In genomic region chr11:86116996-86117705, GRCh38 we compare ENCODE assay signal across 12 cellular contexts.
A peak's percentile ranks its signal among the peaks of the same experiment; 100 is the strongest.
DNase-seq lines count a peak whose midpoint lies in the region; ATAC-seq and TF ChIP-seq lines count a peak whose summit lies in the region.
"Had no signal": no experiment of that assay in that cellular context is flagged by ENCODE, and none has a peak within 500 bp of the region (broad histone marks: within the 10 kb centered on the region; RNA-seq: fewer than 3 reads in every experiment).

No MANE protein-coding gene starts in this region.

- peak; percentile 74 for ATAC-seq in SK-N-SH treated with all-trans-retinoic acid at 6 μM for 48 hours
- peak; percentile 21 for ATAC-seq in stimulated activated naive CD8-positive, alpha-beta T cell treated with anti-CD3 and anti-CD28 coated beads, Interleukin-15, amount 100 ng/mL, for 72 hours

- no peak for TF ChIP-seq CTCF in epithelial cell of esophagus (IDR thresholded peaks at IDR 0.05; ENCODE audit: insufficient read depth, low read depth, low read length, missing control alignments)

- H3K36me3 Mint-ChIP-seq in activated T-cell treated with anti-CD3 and anti-CD28 coated beads, Interleukin-2, amount 50 U/mL, for 24 hours (ENCODE audit: low read depth): no peaks in the 10 kb centered on the region

- H3K9me3 Mint-ChIP-seq in activated T-cell treated with anti-CD3 and anti-CD28 coated beads, Interleukin-2, amount 50 U/mL, for 24 hours: no peaks in the 10 kb centered on the region
- no peaks in the 10 kb centered on the region for H3K9me3 Mint-ChIP-seq in stimulated activated naive CD8-positive, alpha-beta T cell treated with anti-CD3 and anti-CD28 coated beads, Interleukin-15, amount 100 ng/mL, for 72 hours

- H3K4me1 Mint-ChIP-seq in activated T-cell treated with anti-CD3 and anti-CD28 coated beads, Interleukin-2, amount 50 U/mL, for 24 hours (ENCODE audit: low read depth): peaks cover 35% of the 10 kb centered on the region
- peaks cover 31% of the 10 kb centered on the region for H3K4me1 Mint-ChIP-seq in stimulated activated naive CD8-positive, alpha-beta T cell treated with anti-CD3 and anti-CD28 coated beads, Interleukin-15, amount 100 ng/mL, for 72 hours
- H3K4me1 Mint-ChIP-seq: neural progenitor cell had no signal

- peak overlapping the region; percentile 83 for H3K27ac Mint-ChIP-seq in activated T-cell treated with anti-CD3 and anti-CD28 coated beads, Interleukin-2, amount 50 U/mL, for 24 hours
- peak overlapping the region in 1 of 2 donors; percentile 90 for H3K27ac Mint-ChIP-seq in stimulated activated naive CD8-positive, alpha-beta T cell treated with anti-CD3 and anti-CD28 coated beads, Interleukin-15, amount 100 ng/mL, for 72 hours
- H3K27ac Mint-ChIP-seq: neural progenitor cell had no signal

- DNase-seq in activated T-cell treated with anti-CD3 and anti-CD28 coated beads, Interleukin-2, amount 50 U/mL, for 24 hours: no peak
- no peak for DNase-seq in activated T-cell treated with anti-CD3 and anti-CD28 coated beads, Interleukin-2, amount 50 U/mL, for 48 hours
- DNase-seq in epithelial cell of esophagus (ENCODE audit: low read depth): peak; percentile 81
- DNase-seq in stimulated activated naive CD8-positive, alpha-beta T cell treated with anti-CD3 and anti-CD28 coated beads, Interleukin-15, amount 100 ng/mL, for 72 hours: no peak
- DNase-seq in stimulated activated CD4-positive, alpha-beta T cell treated with anti-CD3 and anti-CD28 coated beads, Interleukin-4, amount 100 ng/mL, for 1 hour: no peak
- DNase-seq in T-helper 9 cell: no peak
- no peak for DNase-seq in superior temporal gyrus (ENCODE audit: extremely low spot score)
- DNase-seq: effector CD8-positive, alpha-beta T cell; NCI-H748 treated with DMSO at 0.1 percent for 48 hours; upper lobe of left lung had no signal

- H3K4me3 ChIP-seq in epithelial cell of esophagus (ENCODE audit: low read length): no peak overlapping the region
- H3K4me3 ChIP-seq: neural progenitor cell, upper lobe of left lung had no signal

- peaks cover 3% of the 10 kb centered on the region for H3K27me3 Mint-ChIP-seq in activated T-cell treated with anti-CD3 and anti-CD28 coated beads, Interleukin-2, amount 50 U/mL, for 24 hours
- H3K27me3 Mint-ChIP-seq in stimulated activated naive CD8-positive, alpha-beta T cell treated with anti-CD3 and anti-CD28 coated beads, Interleukin-15, amount 100 ng/mL, for 72 hours: peaks cover 7% of the 10 kb centered on the region

- H3K4me3 Mint-ChIP-seq in activated T-cell treated with anti-CD3 and anti-CD28 coated beads, Interleukin-2, amount 50 U/mL, for 24 hours: no peak overlapping the region
- H3K4me3 Mint-ChIP-seq in stimulated activated naive CD8-positive, alpha-beta T cell treated with anti-CD3 and anti-CD28 coated beads, Interleukin-15, amount 100 ng/mL, for 72 hours: peak overlapping the region; percentile 54 to 82
- H3K4me3 Mint-ChIP-seq: neural progenitor cell had no signal

TF ChIP-seq in SK-N-SH treated with all-trans-retinoic acid at 6 μM for 48 hours, 23 proteins besides CTCF, POLR2A, EP300 and RAD21:
- TF ChIP-seq RARB (CRISPR knock-in tag; IDR thresholded peaks at IDR 0.05): no peak
- TF ChIP-seq GLIS3 (CRISPR knock-in tag; IDR thresholded peaks at IDR 0.05): no peak
